8 cellular contexts compared by ENCODE assay signal in the genomic region with DNA sequence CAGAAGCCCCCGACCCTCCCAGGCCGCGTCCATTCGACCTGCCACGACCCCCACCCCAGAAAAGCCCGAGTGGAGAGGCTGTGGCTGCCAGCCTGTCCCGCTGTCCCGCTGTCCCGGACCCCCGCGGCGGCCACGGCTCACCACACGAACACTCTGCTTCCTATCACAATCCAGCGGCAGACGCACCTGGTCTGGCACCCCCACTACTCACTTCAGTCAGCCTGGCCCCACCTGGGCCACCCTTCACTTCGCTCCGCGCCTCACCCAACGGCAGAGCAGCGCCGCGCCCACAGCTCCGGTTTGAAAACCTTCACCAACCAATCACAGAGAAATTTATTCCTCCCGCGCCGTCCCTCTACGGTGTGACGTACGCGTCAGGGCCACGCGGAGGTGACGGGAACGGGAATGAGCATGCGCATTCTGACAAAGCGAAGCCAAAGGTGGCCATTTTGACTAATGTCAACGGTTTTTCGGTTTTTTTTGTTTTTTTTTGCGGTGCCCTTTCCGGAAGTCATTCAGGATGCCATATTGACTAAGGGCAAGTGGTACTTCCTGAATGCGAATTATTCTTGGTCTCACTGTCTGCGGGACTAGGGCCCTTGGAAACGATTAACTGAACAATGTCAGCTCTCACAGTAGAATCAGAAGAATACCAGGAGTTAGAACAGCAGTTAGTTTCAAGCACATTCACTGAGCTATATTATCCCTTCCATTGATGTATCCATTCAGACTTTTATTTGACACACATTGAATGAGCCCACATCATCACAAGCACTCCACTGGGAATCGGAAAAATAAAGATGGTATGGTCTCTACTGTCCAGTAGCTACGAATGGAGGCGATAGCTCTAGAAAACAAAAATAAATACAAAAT. TPM values are rescaled to one million over a fixed set of nuclear protein-coding genes. Genes with fewer than 3 reads are reported as not detected.
DNase-seq lines count a peak whose midpoint lies in the region; ATAC-seq and TF ChIP-seq lines count a peak whose summit lies in the region.

A gene with protein sequence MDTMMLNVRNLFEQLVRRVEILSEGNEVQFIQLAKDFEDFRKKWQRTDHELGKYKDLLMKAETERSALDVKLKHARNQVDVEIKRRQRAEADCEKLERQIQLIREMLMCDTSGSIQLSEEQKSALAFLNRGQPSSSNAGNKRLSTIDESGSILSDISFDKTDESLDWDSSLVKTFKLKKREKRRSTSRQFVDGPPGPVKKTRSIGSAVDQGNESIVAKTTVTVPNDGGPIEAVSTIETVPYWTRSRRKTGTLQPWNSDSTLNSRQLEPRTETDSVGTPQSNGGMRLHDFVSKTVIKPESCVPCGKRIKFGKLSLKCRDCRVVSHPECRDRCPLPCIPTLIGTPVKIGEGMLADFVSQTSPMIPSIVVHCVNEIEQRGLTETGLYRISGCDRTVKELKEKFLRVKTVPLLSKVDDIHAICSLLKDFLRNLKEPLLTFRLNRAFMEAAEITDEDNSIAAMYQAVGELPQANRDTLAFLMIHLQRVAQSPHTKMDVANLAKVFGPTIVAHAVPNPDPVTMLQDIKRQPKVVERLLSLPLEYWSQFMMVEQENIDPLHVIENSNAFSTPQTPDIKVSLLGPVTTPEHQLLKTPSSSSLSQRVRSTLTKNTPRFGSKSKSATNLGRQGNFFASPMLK (minus strand): TSS at position 308 of the 873 bp plus-strand sequence. CDS start 8,779 bp downstream, outside the sequence.

- H3K36me3 ChIP-seq in kidney epithelial cell (ENCODE audit: control insufficient read depth, insufficient read depth, low read length) = no peaks in the 10 kb centered on the region

- TF ChIP-seq POLR2A in GM19193 (IDR thresholded peaks at IDR 0.05; ENCODE audit: extremely low read depth, insufficient read depth, insufficient read length) = peak; percentile 81

- TF ChIP-seq CTCF in choroid plexus epithelial cell (conservative IDR thresholded peaks at IDR 0.05; ENCODE audit: low read depth, low read length) (no peak), kidney epithelial cell (IDR thresholded peaks at IDR 0.05; ENCODE audit: insufficient read depth, low read length, poor library complexity, severe bottlenecking) (no peak)

- peak within 1 kb of the TSS; percentile 97 for H3K4me3 ChIP-seq in choroid plexus epithelial cell (ENCODE audit: low read depth, low read length)
- H3K4me3 ChIP-seq in kidney epithelial cell (ENCODE audit: low read depth, low read length) = peak within 1 kb of the TSS; percentile 83

- DNase-seq in AML-193 (lab: John Stamatoyannopoulos, UW) (peak; percentile 94 to 97), NCI-H510A treated with DMSO at 0.1 percent for 48 hours (lab: John Stamatoyannopoulos, UW) (peak; percentile 97), choroid plexus epithelial cell (ENCODE audit: low read depth) (peak; percentile 99), kidney epithelial cell (ENCODE audit: low read depth) (peak; percentile 83)
- DNase-seq in activated CD4-positive, alpha-beta T cell treated with anti-CD3 and anti-CD28 coated beads for 24 hours (ENCODE audit: low read depth in 2 of 2) = peak; percentile 87 to 88
- peak; percentile 93 to 96 for DNase-seq in stimulated activated CD4-positive, alpha-beta T cell treated with anti-CD3 and anti-CD28 coated beads, Interleukin-15, amount 100 ng/mL, for 48 hours (ENCODE audit: low read depth in 2 of 2)

- H3K27me3 ChIP-seq in kidney epithelial cell (ENCODE audit: control insufficient read depth, insufficient read depth, low read length) = no peaks in the 10 kb centered on the region

- peak; percentile 95 for ATAC-seq in HG03439 (IDR thresholded peaks at IDR 0.05; ENCODE audit: unreplicated experiment)

RNA-seq across cellular contexts. Expression of the gene that starts here (rescaled TPM):
- 12.1 and 12.3 TPM in 2 replicates for total RNA-seq in kidney epithelial cell

Comparison
In these comparisons a context has a peak if more than half of its experiments do, and no peak if none do; other contexts are left out.
1. Peak in every context shown above with its lines: DNase-seq, ATAC-seq and H3K4me3 ChIP-seq.